In the genomic region with DNA sequence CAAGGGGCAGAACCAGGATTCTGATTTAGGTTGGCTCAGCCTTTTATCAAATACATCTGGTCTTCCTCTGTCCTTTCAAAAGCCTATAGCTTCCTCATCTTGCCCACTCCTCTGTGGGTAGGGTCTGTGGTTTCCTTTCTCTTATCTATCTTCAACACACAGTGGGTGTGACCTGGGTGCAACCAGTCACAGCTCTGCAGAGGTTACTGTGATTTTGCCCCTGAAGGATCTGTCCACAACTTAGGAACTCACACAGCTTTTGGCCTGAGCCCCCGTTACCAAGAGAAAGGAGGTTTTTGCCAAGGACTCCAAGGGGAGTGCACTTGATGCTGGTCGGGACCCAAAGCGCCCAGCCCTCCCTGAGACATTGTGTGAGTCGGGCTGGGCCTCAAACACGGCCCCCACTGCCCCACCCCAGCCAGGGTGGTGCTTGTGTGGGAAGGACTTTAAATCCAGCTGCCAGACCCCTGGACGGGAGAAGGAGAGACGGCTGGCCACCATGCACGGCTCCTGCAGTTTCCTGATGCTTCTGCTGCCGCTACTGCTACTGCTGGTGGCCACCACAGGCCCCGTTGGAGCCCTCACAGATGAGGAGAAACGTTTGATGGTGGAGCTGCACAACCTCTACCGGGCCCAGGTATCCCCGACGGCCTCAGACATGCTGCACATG, we compare ENCODE assay signal across 1 cellular context.
A peak's percentile ranks its signal among the peaks of the same experiment; 100 is the strongest.
TF ChIP-seq lines count a peak whose summit lies in the region.

A gene with protein sequence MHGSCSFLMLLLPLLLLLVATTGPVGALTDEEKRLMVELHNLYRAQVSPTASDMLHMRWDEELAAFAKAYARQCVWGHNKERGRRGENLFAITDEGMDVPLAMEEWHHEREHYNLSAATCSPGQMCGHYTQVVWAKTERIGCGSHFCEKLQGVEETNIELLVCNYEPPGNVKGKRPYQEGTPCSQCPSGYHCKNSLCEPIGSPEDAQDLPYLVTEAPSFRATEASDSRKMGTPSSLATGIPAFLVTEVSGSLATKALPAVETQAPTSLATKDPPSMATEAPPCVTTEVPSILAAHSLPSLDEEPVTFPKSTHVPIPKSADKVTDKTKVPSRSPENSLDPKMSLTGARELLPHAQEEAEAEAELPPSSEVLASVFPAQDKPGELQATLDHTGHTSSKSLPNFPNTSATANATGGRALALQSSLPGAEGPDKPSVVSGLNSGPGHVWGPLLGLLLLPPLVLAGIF (plus strand): TSS at position 477 of the 670 bp plus-strand sequence. CDS start 23 bp downstream, at position 500.

TF ChIP-seq in K562, 482 proteins besides CTCF, POLR2A, EP300 and RAD21 (continued from another document and continues in another):
- TF ChIP-seq, protein P1, sequence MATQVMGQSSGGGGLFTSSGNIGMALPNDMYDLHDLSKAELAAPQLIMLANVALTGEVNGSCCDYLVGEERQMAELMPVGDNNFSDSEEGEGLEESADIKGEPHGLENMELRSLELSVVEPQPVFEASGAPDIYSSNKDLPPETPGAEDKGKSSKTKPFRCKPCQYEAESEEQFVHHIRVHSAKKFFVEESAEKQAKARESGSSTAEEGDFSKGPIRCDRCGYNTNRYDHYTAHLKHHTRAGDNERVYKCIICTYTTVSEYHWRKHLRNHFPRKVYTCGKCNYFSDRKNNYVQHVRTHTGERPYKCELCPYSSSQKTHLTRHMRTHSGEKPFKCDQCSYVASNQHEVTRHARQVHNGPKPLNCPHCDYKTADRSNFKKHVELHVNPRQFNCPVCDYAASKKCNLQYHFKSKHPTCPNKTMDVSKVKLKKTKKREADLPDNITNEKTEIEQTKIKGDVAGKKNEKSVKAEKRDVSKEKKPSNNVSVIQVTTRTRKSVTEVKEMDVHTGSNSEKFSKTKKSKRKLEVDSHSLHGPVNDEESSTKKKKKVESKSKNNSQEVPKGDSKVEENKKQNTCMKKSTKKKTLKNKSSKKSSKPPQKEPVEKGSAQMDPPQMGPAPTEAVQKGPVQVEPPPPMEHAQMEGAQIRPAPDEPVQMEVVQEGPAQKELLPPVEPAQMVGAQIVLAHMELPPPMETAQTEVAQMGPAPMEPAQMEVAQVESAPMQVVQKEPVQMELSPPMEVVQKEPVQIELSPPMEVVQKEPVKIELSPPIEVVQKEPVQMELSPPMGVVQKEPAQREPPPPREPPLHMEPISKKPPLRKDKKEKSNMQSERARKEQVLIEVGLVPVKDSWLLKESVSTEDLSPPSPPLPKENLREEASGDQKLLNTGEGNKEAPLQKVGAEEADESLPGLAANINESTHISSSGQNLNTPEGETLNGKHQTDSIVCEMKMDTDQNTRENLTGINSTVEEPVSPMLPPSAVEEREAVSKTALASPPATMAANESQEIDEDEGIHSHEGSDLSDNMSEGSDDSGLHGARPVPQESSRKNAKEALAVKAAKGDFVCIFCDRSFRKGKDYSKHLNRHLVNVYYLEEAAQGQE (CRISPR knock-in tag; IDR thresholded peaks at IDR 0.05; ENCODE audit: low read depth), result no peak
- no peak for TF ChIP-seq NR1H2 (CRISPR knock-in tag; IDR thresholded peaks at IDR 0.05)
- peak; percentile 31 for TF ChIP-seq FOS (IDR thresholded peaks at IDR 0.05; ENCODE audit: extremely low read depth, insufficient read length)
- TF ChIP-seq TAF1 (IDR thresholded peaks at IDR 0.05; ENCODE audit: control insufficient read depth, extremely low read depth, insufficient read depth, low read length, severe bottlenecking), result no peak
- TF ChIP-seq, protein P2, sequence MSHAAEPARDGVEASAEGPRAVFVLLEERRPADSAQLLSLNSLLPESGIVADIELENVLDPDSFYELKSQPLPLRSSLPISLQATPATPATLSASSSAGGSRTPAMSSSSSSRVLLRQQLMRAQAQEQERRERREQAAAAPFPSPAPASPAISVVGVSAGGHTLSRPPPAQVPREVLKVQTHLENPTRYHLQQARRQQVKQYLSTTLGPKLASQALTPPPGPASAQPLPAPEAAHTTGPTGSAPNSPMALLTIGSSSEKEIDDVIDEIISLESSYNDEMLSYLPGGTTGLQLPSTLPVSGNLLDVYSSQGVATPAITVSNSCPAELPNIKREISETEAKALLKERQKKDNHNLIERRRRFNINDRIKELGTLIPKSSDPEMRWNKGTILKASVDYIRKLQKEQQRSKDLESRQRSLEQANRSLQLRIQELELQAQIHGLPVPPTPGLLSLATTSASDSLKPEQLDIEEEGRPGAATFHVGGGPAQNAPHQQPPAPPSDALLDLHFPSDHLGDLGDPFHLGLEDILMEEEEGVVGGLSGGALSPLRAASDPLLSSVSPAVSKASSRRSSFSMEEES (CRISPR knock-in tag; IDR thresholded peaks at IDR 0.05), result no peak
- no peak for TF ChIP-seq HMG20B (CRISPR knock-in tag; IDR thresholded peaks at IDR 0.05)
- TF ChIP-seq NFYB (IDR thresholded peaks at IDR 0.05; ENCODE audit: extremely low read depth, insufficient read length), result peak; percentile 27
- TF ChIP-seq, protein P3, sequence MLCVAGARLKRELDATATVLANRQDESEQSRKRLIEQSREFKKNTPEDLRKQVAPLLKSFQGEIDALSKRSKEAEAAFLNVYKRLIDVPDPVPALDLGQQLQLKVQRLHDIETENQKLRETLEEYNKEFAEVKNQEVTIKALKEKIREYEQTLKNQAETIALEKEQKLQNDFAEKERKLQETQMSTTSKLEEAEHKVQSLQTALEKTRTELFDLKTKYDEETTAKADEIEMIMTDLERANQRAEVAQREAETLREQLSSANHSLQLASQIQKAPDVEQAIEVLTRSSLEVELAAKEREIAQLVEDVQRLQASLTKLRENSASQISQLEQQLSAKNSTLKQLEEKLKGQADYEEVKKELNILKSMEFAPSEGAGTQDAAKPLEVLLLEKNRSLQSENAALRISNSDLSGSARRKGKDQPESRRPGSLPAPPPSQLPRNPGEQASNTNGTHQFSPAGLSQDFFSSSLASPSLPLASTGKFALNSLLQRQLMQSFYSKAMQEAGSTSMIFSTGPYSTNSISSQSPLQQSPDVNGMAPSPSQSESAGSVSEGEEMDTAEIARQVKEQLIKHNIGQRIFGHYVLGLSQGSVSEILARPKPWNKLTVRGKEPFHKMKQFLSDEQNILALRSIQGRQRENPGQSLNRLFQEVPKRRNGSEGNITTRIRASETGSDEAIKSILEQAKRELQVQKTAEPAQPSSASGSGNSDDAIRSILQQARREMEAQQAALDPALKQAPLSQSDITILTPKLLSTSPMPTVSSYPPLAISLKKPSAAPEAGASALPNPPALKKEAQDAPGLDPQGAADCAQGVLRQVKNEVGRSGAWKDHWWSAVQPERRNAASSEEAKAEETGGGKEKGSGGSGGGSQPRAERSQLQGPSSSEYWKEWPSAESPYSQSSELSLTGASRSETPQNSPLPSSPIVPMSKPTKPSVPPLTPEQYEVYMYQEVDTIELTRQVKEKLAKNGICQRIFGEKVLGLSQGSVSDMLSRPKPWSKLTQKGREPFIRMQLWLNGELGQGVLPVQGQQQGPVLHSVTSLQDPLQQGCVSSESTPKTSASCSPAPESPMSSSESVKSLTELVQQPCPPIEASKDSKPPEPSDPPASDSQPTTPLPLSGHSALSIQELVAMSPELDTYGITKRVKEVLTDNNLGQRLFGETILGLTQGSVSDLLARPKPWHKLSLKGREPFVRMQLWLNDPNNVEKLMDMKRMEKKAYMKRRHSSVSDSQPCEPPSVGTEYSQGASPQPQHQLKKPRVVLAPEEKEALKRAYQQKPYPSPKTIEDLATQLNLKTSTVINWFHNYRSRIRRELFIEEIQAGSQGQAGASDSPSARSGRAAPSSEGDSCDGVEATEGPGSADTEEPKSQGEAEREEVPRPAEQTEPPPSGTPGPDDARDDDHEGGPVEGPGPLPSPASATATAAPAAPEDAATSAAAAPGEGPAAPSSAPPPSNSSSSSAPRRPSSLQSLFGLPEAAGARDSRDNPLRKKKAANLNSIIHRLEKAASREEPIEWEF (CRISPR knock-in tag; IDR thresholded peaks at IDR 0.05), result peak; percentile 69; the same call in 1 of the 2 replicates
- peak; percentile 56; the same call in 1 of the 2 replicates for TF ChIP-seq MYC (IDR thresholded peaks at IDR 0.05; ENCODE audit: low read depth, low read length)
- TF ChIP-seq MYC (CRISPR knock-in tag; IDR thresholded peaks at IDR 0.05; ENCODE audit: borderline replicate concordance, low read depth), result no peak
- TF ChIP-seq RFX1 (IDR thresholded peaks at IDR 0.05), result no peak
- TF ChIP-seq TARDBP (IDR thresholded peaks at IDR 0.05), result peak; percentile 88; the same call in 1 of the 2 replicates
- peak in 1 of 2 experiments; percentile 50; a peak in 1 of 4 replicates for TF ChIP-seq FOXA3 (CRISPR knock-in tag; conservative IDR thresholded peaks at IDR 0.05 in 1 of 2, IDR thresholded peaks at IDR 0.05 in 1 of 2)
- TF ChIP-seq SMC3 (conservative IDR thresholded peaks at IDR 0.05; ENCODE audit: insufficient read depth, low read depth, low read length), result no peak
- TF ChIP-seq ZNF778 (CRISPR knock-in tag; IDR thresholded peaks at IDR 0.05), result no peak
- TF ChIP-seq, protein P4, sequence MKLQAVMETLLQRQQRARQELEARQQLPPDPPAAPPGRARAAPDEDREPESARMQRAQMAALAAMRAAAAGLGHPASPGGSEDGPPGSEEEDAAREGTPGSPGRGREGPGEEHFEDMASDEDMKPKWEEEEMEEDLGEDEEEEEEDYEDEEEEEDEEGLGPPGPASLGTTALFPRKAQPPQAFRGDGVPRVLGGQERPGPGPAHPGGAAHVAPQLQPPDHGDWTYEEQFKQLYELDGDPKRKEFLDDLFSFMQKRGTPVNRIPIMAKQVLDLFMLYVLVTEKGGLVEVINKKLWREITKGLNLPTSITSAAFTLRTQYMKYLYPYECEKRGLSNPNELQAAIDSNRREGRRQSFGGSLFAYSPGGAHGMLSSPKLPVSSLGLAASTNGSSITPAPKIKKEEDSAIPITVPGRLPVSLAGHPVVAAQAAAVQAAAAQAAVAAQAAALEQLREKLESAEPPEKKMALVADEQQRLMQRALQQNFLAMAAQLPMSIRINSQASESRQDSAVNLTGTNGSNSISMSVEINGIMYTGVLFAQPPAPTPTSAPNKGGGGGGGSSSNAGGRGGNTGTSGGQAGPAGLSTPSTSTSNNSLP (IDR thresholded peaks at IDR 0.05; ENCODE audit: borderline replicate concordance, low read depth, low read length), result peak; percentile 52; the same call in 1 of the 2 replicates
- no peak for TF ChIP-seq RFX5 (IDR thresholded peaks at IDR 0.05; ENCODE audit: low read depth, low read length)
- TF ChIP-seq ZNF232 (CRISPR knock-in tag; IDR thresholded peaks at IDR 0.05), result no peak
- TF ChIP-seq, protein P5, sequence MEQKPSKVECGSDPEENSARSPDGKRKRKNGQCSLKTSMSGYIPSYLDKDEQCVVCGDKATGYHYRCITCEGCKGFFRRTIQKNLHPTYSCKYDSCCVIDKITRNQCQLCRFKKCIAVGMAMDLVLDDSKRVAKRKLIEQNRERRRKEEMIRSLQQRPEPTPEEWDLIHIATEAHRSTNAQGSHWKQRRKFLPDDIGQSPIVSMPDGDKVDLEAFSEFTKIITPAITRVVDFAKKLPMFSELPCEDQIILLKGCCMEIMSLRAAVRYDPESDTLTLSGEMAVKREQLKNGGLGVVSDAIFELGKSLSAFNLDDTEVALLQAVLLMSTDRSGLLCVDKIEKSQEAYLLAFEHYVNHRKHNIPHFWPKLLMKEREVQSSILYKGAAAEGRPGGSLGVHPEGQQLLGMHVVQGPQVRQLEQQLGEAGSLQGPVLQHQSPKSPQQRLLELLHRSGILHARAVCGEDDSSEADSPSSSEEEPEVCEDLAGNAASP (IDR thresholded peaks at IDR 0.05), result no peak
- TF ChIP-seq CBFA2T2 (conservative IDR thresholded peaks at IDR 0.05), result peak; percentile 96
- peak; percentile 100 for TF ChIP-seq HDAC2 (IDR thresholded peaks at IDR 0.05)
- TF ChIP-seq LCOR (CRISPR knock-in tag; IDR thresholded peaks at IDR 0.05), result no peak
- TF ChIP-seq HCFC1 (IDR thresholded peaks at IDR 0.05; ENCODE audit: low read depth, low read length), result peak; percentile 15; the same call in 1 of the 2 replicates
- TF ChIP-seq, protein P6, sequence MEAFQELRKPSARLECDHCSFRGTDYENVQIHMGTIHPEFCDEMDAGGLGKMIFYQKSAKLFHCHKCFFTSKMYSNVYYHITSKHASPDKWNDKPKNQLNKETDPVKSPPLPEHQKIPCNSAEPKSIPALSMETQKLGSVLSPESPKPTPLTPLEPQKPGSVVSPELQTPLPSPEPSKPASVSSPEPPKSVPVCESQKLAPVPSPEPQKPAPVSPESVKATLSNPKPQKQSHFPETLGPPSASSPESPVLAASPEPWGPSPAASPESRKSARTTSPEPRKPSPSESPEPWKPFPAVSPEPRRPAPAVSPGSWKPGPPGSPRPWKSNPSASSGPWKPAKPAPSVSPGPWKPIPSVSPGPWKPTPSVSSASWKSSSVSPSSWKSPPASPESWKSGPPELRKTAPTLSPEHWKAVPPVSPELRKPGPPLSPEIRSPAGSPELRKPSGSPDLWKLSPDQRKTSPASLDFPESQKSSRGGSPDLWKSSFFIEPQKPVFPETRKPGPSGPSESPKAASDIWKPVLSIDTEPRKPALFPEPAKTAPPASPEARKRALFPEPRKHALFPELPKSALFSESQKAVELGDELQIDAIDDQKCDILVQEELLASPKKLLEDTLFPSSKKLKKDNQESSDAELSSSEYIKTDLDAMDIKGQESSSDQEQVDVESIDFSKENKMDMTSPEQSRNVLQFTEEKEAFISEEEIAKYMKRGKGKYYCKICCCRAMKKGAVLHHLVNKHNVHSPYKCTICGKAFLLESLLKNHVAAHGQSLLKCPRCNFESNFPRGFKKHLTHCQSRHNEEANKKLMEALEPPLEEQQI (IDR thresholded peaks at IDR 0.05), result no peak
- TF ChIP-seq BHLHE40 (IDR thresholded peaks at IDR 0.05; ENCODE audit: low read length), result peak; percentile 62; the same call in 1 of the 2 replicates
- 0 out of 2 replicates have a peak, but pooled peaks have one; percentile 69 for TF ChIP-seq HDAC8 (tag; IDR thresholded peaks at IDR 0.05)
- no peak for TF ChIP-seq RBM34 (IDR thresholded peaks at IDR 0.05; ENCODE audit: borderline replicate concordance, insufficient read depth, low read length)
- TF ChIP-seq ZNF589 (CRISPR knock-in tag; IDR thresholded peaks at IDR 0.05; ENCODE audit: low read depth), result peak; percentile 93
- TF ChIP-seq TBL1XR1 (IDR thresholded peaks at IDR 0.05; ENCODE audit: low read length in 2 of 2), result peak; percentile 47 to 93; a peak in 3 of 4 replicates
- TF ChIP-seq XRCC3 (IDR thresholded peaks at IDR 0.05), result no peak
- TF ChIP-seq EP400 (IDR thresholded peaks at IDR 0.05), result no peak
- peak; percentile 72; the same call in 1 of the 2 replicates for TF ChIP-seq NBN (IDR thresholded peaks at IDR 0.05; ENCODE audit: low read depth)
- peak; percentile 90 for TF ChIP-seq GATA2 (CRISPR knock-in tag; IDR thresholded peaks at IDR 0.05)
- no peak for TF ChIP-seq HNRNPH1 (optimal IDR thresholded peaks at IDR 0.05; ENCODE audit: low read depth, low read length)
- peak in 1 of 2 experiments; percentile 83; a peak in 3 of 4 replicates for TF ChIP-seq TEAD1 (CRISPR knock-in tag; IDR thresholded peaks at IDR 0.05)
- no peak for TF ChIP-seq DACH1 (IDR thresholded peaks at IDR 0.05; ENCODE audit: partially characterized antibody)
- peak; percentile 95 for TF ChIP-seq ZNF644 (tag; IDR thresholded peaks at IDR 0.05; ENCODE audit: low read depth)
